In the genomic region with DNA sequence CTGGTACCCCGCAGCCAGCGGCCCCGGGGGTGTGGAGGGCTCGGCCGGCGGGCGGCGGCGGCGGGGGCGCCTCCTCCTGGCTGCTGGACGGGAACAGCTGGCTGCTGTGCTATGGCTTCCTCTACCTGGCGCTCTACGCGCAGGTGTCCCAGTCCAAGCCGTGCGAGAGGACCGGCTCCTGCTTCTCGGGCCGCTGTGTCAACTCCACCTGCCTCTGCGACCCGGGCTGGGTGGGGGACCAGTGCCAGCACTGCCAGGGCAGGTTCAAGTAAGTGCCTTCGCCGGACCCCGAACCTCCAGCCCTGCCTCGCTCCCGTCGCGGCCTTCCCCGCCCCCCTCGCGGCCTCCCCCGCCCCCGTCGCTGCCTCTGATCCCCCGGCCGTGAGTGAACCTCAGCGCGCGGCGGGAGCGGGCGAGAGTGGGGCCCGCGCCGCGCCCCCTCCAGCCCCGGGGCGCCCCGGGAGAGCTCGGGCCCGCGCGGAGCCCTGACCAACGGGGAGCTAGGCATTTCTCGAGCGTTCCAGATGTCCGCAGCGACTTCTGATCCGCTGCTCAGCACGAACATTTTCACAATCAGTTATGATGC, we compare ENCODE assay signal across 8 cellular contexts. TPM values are rescaled to one million over a fixed set of nuclear protein-coding genes. Genes with fewer than 3 reads are reported as not detected.
DNase-seq lines count a peak whose midpoint lies in the region; ATAC-seq and TF ChIP-seq lines count a peak whose summit lies in the region.

No MANE protein-coding gene starts in this region.

- H3F3A ChIP-seq in OCI-LY1 (ENCODE audit: insufficient read depth, low read length) = no peaks in the 10 kb centered on the region

- no peak overlapping the region for H3K27ac ChIP-seq in OCI-LY1 (ENCODE audit: low read depth, low read length, poor library complexity, severe bottlenecking)
- H3K27ac ChIP-seq in effector memory CD4-positive, alpha-beta T cell (ENCODE audit: insufficient read depth, low read length, poor library complexity, severe bottlenecking) = no peak overlapping the region
- no peak overlapping the region for H3K27ac ChIP-seq in muscle layer of duodenum (ENCODE audit: low read length)

- H3K9me3 Mint-ChIP-seq in CD14-positive monocyte = peaks cover 0 to 9% (median 0%) of the 10 kb centered on the region in 7 donors

- no peaks in the 10 kb centered on the region for H3K79me2 ChIP-seq in OCI-LY1 (ENCODE audit: insufficient read depth, low read length)

- H3K27me3 Mint-ChIP-seq in CD14-positive monocyte (ENCODE audit: low read depth in 3 of 3) = peaks cover 44 to 74% (median 58%) of the 10 kb centered on the region in 3 donors

- H4K20me1 ChIP-seq in OCI-LY1 (ENCODE audit: insufficient read depth, low read length) = no peaks in the 10 kb centered on the region

- H3K9ac ChIP-seq in OCI-LY1 (ENCODE audit: low read length) = peak overlapping the region; percentile 61; the same call in 1 of the 2 replicates

- H3K4me1 ChIP-seq in OCI-LY1 (ENCODE audit: insufficient read depth, low read length, severe bottlenecking) (no peaks in the 10 kb centered on the region), muscle layer of duodenum (ENCODE audit: control insufficient read depth in 1 of 2, insufficient read depth in 2 of 2, low read length in 2 of 2) (peaks cover 0 to 15% of the 10 kb centered on the region in 2 donors)
- H3K4me1 ChIP-seq in effector memory CD4-positive, alpha-beta T cell (ENCODE audit: control insufficient read depth, insufficient read depth, low read length, poor library complexity, severe bottlenecking) = peaks cover 7% of the 10 kb centered on the region

- DNase-seq in 8988T (peak; percentile 53), CD14-positive monocyte (ENCODE audit: low spot score) (no peak), NCI-H2171 (lab: John Stamatoyannopoulos, UW) (no peak)
- DNase-seq in effector memory CD4-positive, alpha-beta T cell = no peak

- no peaks in the 10 kb centered on the region for H3K9me3 ChIP-seq in OCI-LY1 (ENCODE audit: low read length)
- no peaks in the 10 kb centered on the region for H3K9me3 ChIP-seq in effector memory CD4-positive, alpha-beta T cell (ENCODE audit: control insufficient read depth, low read length)
- H3K9me3 ChIP-seq in muscle layer of duodenum (ENCODE audit: control insufficient read depth in 1 of 2, low read length in 2 of 2) = no peaks in the 10 kb centered on the region

- no peak overlapping the region for H3K27ac Mint-ChIP-seq in CD14-positive monocyte

- ATAC-seq in GM18499 (IDR thresholded peaks at IDR 0.05; ENCODE audit: insufficient read depth, unreplicated experiment) (peak; percentile 23), HG02840 (IDR thresholded peaks at IDR 0.05; ENCODE audit: low FRiP score, unreplicated experiment) (peak; percentile 46)

- H3K9me2 ChIP-seq in OCI-LY1 (ENCODE audit: low read depth, low read length) = no peaks in the 10 kb centered on the region

- no peaks in the 10 kb centered on the region for H3K36me3 ChIP-seq in OCI-LY1 (ENCODE audit: insufficient read depth, low read length)
- H3K36me3 ChIP-seq in effector memory CD4-positive, alpha-beta T cell (ENCODE audit: control insufficient read depth, insufficient read depth, low read length) = no peaks in the 10 kb centered on the region
- no peaks in the 10 kb centered on the region for H3K36me3 ChIP-seq in muscle layer of duodenum (ENCODE audit: control insufficient read depth in 1 of 2, insufficient read depth in 2 of 2, low read length in 2 of 2)

- TF ChIP-seq CTCF in OCI-LY1 (IDR thresholded peaks at IDR 0.05; ENCODE audit: low read length) (no peak; the same call in 1 of the 2 replicates), CD14-positive monocyte (IDR thresholded peaks at IDR 0.05) (no peak)

- H3K4me1 Mint-ChIP-seq in CD14-positive monocyte = peaks cover 2% of the 10 kb centered on the region

- H3K4me3 ChIP-seq in OCI-LY1 (ENCODE audit: low read depth, low read length, poor library complexity, severe bottlenecking) = peak overlapping the region; percentile 62
- H3K4me3 ChIP-seq in effector memory CD4-positive, alpha-beta T cell (ENCODE audit: insufficient read depth, low read depth, low read length, poor library complexity, severe bottlenecking) = peak overlapping the region; percentile 45
- H3K4me3 ChIP-seq in muscle layer of duodenum (ENCODE audit: low read depth in 1 of 2, low read length in 2 of 2) = peak overlapping the region; percentile 26 to 81

- H3K27me3 ChIP-seq in OCI-LY1 (ENCODE audit: insufficient read depth, low read length) (no peaks in the 10 kb centered on the region), muscle layer of duodenum (ENCODE audit: low read depth, low read length) (peaks cover 8% of the 10 kb centered on the region)
- H3K27me3 ChIP-seq in effector memory CD4-positive, alpha-beta T cell (replicated peaks; ENCODE audit: control insufficient read depth, insufficient read depth, low read length, poor library complexity, severe bottlenecking) = peaks cover 22% of the 10 kb centered on the region

- intact Hi-C loops in CD14-positive monocyte (cut with micrococcal nuclease) = no loop called here

- H3K36me3 Mint-ChIP-seq in CD14-positive monocyte = peaks cover 0 to 3% of the 10 kb centered on the region in 2 donors

- H3K4me2 ChIP-seq in OCI-LY1 (ENCODE audit: low read length) = peak overlapping the region; percentile 72

- H2AFZ ChIP-seq in OCI-LY1 (ENCODE audit: low read length) = no peak overlapping the region

- H3K4me3 Mint-ChIP-seq in CD14-positive monocyte = peak overlapping the region in 1 of 2 donors; percentile 74

RNA-seq across cellular contexts. Expression of a gene that starts 0.7 kb away (rescaled TPM):
- polyA plus RNA-seq in CD14-positive monocyte = not detected
